ENCODE assay signal across 1 cellular context in the genomic region with DNA sequence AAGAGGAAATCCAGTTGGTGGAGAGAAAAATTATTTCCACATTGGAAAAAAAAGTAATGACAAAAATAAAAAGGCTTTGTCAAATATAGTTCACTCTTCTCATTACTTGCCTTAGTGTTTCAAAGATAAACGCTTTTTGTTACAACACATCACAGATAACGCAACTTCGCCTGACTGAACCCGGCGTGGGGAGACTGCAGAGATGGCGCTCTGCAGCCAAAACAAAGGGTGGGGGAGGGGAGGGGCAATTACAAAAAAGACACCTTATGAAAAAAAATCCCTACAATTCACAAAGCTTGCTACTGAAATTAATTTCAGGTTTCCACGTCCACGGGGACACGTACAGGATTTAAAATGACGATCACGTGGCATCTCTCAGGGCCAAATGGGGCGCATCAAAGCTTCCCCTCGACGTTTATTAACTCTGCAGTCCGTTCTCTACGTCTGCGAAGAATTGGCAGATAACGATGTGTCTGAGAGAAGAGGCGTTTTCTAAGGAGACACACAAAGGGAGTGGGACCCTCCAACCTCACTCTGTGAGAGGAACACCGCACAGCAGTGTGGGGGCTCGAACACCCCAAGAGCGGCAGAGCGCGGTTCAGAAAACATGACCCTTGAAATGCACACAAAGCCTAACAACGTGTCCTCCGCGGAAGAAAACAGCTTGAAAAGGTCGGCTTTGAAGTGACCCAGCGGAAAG.
TF ChIP-seq lines count a peak whose summit lies in the region.

No MANE protein-coding gene starts in this region.

TF ChIP-seq in HEK293, 187 proteins besides CTCF, POLR2A, EP300 and RAD21 (continued from another document):
- TF ChIP-seq ZBTB17 (tag by site-specific recombination; IDR thresholded peaks at IDR 0.05) = 0 out of 2 replicates have a peak, but pooled peaks have one; percentile 19
- no peak for TF ChIP-seq ZNF184 (tag by site-specific recombination; IDR thresholded peaks at IDR 0.05)
- no peak for TF ChIP-seq ZNF843 (tag by site-specific recombination; IDR thresholded peaks at IDR 0.05)
- TF ChIP-seq ZEB2 (tag by site-specific recombination; IDR thresholded peaks at IDR 0.05) = no peak
- TF ChIP-seq ZIC2 (tag by site-specific recombination; IDR thresholded peaks at IDR 0.05) = no peak
- TF ChIP-seq, protein P1, sequence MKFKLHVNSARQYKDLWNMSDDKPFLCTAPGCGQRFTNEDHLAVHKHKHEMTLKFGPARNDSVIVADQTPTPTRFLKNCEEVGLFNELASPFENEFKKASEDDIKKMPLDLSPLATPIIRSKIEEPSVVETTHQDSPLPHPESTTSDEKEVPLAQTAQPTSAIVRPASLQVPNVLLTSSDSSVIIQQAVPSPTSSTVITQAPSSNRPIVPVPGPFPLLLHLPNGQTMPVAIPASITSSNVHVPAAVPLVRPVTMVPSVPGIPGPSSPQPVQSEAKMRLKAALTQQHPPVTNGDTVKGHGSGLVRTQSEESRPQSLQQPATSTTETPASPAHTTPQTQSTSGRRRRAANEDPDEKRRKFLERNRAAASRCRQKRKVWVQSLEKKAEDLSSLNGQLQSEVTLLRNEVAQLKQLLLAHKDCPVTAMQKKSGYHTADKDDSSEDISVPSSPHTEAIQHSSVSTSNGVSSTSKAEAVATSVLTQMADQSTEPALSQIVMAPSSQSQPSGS (tag by site-specific recombination; IDR thresholded peaks at IDR 0.05; ENCODE audit: low read depth) = no peak
- TF ChIP-seq IKZF3 (tag by site-specific recombination; IDR thresholded peaks at IDR 0.05) = no peak
- no peak for TF ChIP-seq ZNF2 (tag by site-specific recombination; IDR thresholded peaks at IDR 0.05)
- TF ChIP-seq ZNF280C (tag by site-specific recombination; IDR thresholded peaks at IDR 0.05) = no peak
- TF ChIP-seq RBAK (tag by site-specific recombination; IDR thresholded peaks at IDR 0.05) = no peak
- TF ChIP-seq ZNF776 (tag by site-specific recombination; IDR thresholded peaks at IDR 0.05; ENCODE audit: borderline replicate concordance) = no peak
- TF ChIP-seq SP3 (tag by site-specific recombination; IDR thresholded peaks at IDR 0.05) = no peak
- no peak for TF ChIP-seq ZNF169 (tag by site-specific recombination; IDR thresholded peaks at IDR 0.05)
- TF ChIP-seq ZNF629 (tag by site-specific recombination; IDR thresholded peaks at IDR 0.05) = no peak
- TF ChIP-seq ZNF341 (tag by site-specific recombination; IDR thresholded peaks at IDR 0.05; ENCODE audit: low read depth) = 0 out of 2 replicates have a peak, but pooled peaks have one; percentile 25
- no peak for TF ChIP-seq ZBTB11 (tag by site-specific recombination; conservative IDR thresholded peaks at IDR 0.05; ENCODE audit: low read depth)
- no peak for TF ChIP-seq SETDB1 (IDR thresholded peaks at IDR 0.05; ENCODE audit: insufficient read length, low read length)
- no peak for TF ChIP-seq OVOL3 (tag by site-specific recombination; IDR thresholded peaks at IDR 0.05)
- TF ChIP-seq ZNF423 (tag by site-specific recombination; IDR thresholded peaks at IDR 0.05) = no peak
- TF ChIP-seq ZNF146 (tag by site-specific recombination; IDR thresholded peaks at IDR 0.05) = no peak
- no peak for TF ChIP-seq ZNF10 (tag by site-specific recombination; IDR thresholded peaks at IDR 0.05)
- no peak for TF ChIP-seq ZNF560 (tag by site-specific recombination; IDR thresholded peaks at IDR 0.05; ENCODE audit: borderline replicate concordance)
- no peak for TF ChIP-seq ZNF138 (tag by site-specific recombination; IDR thresholded peaks at IDR 0.05; ENCODE audit: borderline replicate concordance)
- no peak for TF ChIP-seq GLIS2 (tag by site-specific recombination; IDR thresholded peaks at IDR 0.05)
- TF ChIP-seq, protein P2, sequence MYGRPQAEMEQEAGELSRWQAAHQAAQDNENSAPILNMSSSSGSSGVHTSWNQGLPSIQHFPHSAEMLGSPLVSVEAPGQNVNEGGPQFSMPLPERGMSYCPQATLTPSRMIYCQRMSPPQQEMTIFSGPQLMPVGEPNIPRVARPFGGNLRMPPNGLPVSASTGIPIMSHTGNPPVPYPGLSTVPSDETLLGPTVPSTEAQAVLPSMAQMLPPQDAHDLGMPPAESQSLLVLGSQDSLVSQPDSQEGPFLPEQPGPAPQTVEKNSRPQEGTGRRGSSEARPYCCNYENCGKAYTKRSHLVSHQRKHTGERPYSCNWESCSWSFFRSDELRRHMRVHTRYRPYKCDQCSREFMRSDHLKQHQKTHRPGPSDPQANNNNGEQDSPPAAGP (tag by site-specific recombination; IDR thresholded peaks at IDR 0.05) = no peak; the same call in 1 of the 2 replicates
- TF ChIP-seq ZNF830 (tag by site-specific recombination; IDR thresholded peaks at IDR 0.05; ENCODE audit: low read depth) = no peak
- no peak for TF ChIP-seq ZNF777 (tag by site-specific recombination; IDR thresholded peaks at IDR 0.05; ENCODE audit: borderline replicate concordance)
- TF ChIP-seq ZNF311 (tag by site-specific recombination; IDR thresholded peaks at IDR 0.05; ENCODE audit: borderline replicate concordance) = no peak
- TF ChIP-seq TCF7L2 (IDR thresholded peaks at IDR 0.05; ENCODE audit: borderline replicate concordance, low read depth, low read length) = peak; percentile 30; the same call in 1 of the 2 replicates
